ENCODE assay signal across 9 cellular contexts in the genomic region with DNA sequence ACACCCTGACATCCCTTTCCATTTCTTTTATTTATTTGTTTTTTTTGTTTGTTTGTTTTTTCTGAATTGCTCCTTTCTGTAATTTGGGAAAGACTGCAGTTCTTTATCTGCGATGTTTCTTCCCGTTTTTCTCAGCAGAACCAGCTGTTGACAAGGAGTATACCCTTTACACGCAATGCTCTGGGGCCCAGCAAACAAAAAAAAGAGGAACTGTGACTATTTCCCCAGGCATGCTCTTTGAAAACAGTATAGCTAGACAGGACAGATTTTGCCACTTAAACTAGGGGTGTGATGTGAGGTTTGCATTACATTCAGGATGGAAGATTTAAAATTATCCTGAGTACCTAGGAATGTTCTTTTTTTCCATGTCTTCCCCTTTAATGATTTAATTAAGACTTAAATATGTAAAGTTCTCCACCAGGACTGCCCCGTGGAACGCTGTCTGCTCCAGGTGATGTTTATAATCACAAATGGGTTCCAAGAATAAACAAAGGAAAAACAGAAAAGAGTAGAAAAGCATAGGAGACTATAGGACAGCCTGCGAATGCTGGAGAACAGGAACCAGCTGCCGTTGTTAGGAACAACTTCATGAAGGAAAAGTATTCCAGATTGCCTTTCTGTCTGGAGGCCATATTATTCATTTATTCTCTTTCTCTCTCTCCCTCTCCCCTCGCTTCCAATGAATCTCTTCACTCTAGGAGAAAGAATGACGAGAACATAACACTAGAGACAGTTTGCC. TPM values are rescaled to one million over a fixed set of nuclear protein-coding genes. Genes with fewer than 3 reads are reported as not detected.
DNase-seq lines count a peak whose midpoint lies in the region; ATAC-seq lines count a peak whose summit lies in the region.
"Had no signal": no experiment of that assay in that cellular context is flagged by ENCODE, and none has a peak within 500 bp of the region (broad histone marks: within the 10 kb centered on the region; RNA-seq: fewer than 3 reads in every experiment).

No MANE protein-coding gene starts in this region.

- H3K4me1 ChIP-seq in BLaER1 treated with 17β-estradiol and CSF1 and Interleukin-3, amounts not matched to agents 10 nM and 100 nM = peaks cover 95 to 100% (median 99%) of the 10 kb centered on the region in 10 experiments

- no peaks in the 10 kb centered on the region for H3K27me3 Mint-ChIP-seq in IgD-negative memory B cell
- H3K27me3 Mint-ChIP-seq in stimulated activated naive B cell treated with anti-CD40 and anti-IgM and Interleukin-4, amounts not matched to agents 10 μg/mL and 1 μg/mL and 100 μg/mL, for 72 hours = no peaks in the 10 kb centered on the region

- peak overlapping the region; percentile 82 to 96 (median 89) for H3K4me2 ChIP-seq in BLaER1 treated with 17β-estradiol and CSF1 and Interleukin-3, amounts not matched to agents 10 nM and 100 nM

- H3K9me3 Mint-ChIP-seq in IgD-negative memory B cell = no peaks in the 10 kb centered on the region
- H3K9me3 Mint-ChIP-seq in stimulated activated naive B cell treated with anti-CD40 and anti-IgM and Interleukin-4, amounts not matched to agents 10 μg/mL and 1 μg/mL and 100 μg/mL, for 72 hours = peaks cover 0 to 5% of the 10 kb centered on the region in 2 donors

- H3K36me3 Mint-ChIP-seq in IgD-negative memory B cell = peaks cover 12% of the 10 kb centered on the region
- peaks cover 55 to 65% of the 10 kb centered on the region in 2 donors for H3K36me3 Mint-ChIP-seq in stimulated activated naive B cell treated with anti-CD40 and anti-IgM and Interleukin-4, amounts not matched to agents 10 μg/mL and 1 μg/mL and 100 μg/mL, for 72 hours

- peak; percentile 40 for ATAC-seq in GM19467 (IDR thresholded peaks at IDR 0.05; ENCODE audit: unreplicated experiment)
- peak; percentile 69 to 78 for ATAC-seq in stimulated activated naive B cell treated with anti-CD40 and anti-IgM and Interleukin-4, amounts not matched to agents 10 μg/mL and 1 μg/mL and 100 μg/mL, for 72 hours (replicated peaks)

- peak overlapping the region; percentile 64 to 94 (median 88); a peak in 21 of 22 replicates for H3K27ac ChIP-seq in BLaER1 treated with 17β-estradiol and CSF1 and Interleukin-3, amounts not matched to agents 10 nM and 100 nM

- H3K36me3 ChIP-seq in BLaER1 treated with 17β-estradiol and CSF1 and Interleukin-3, amounts not matched to agents 10 nM and 100 nM = peaks cover 83 to 95% (median 92%) of the 10 kb centered on the region in 11 experiments

- no peaks in the 10 kb centered on the region for H3K27me3 ChIP-seq in BLaER1 treated with 17β-estradiol and CSF1 and Interleukin-3, amounts not matched to agents 10 nM and 100 nM

- DNase-seq in dedifferentiated amniotic fluid mesenchymal stem cell (ENCODE audit: extremely low spot score) (peak; percentile 93), HPDE6-E6E7 (ENCODE audit: extremely low spot score) (no peak), iPS-NIHi11 (ENCODE audit: low spot score) (no peak)
- no peak for DNase-seq in stimulated activated naive B cell treated with anti-CD40 and anti-IgM and Interleukin-4, amounts not matched to agents 10 μg/mL and 1 μg/mL and 100 μg/mL, for 72 hours
- no peak for DNase-seq in activated T-cell treated with anti-CD3 and anti-CD28 coated beads, Interleukin-2, amount 50 U/mL, for 1 hour

- H3K4me3 Mint-ChIP-seq in IgD-negative memory B cell = peak overlapping the region; percentile 21 to 88 (median 68)
- peak overlapping the region; percentile 30 to 37 for H3K4me3 Mint-ChIP-seq in stimulated activated naive B cell treated with anti-CD40 and anti-IgM and Interleukin-4, amounts not matched to agents 10 μg/mL and 1 μg/mL and 100 μg/mL, for 72 hours

- H3K27ac Mint-ChIP-seq in IgD-negative memory B cell = peak overlapping the region; percentile 65 to 89 (median 89)
- peak overlapping the region; percentile 92 for H3K27ac Mint-ChIP-seq in stimulated activated naive B cell treated with anti-CD40 and anti-IgM and Interleukin-4, amounts not matched to agents 10 μg/mL and 1 μg/mL and 100 μg/mL, for 72 hours

- H3K4me3 ChIP-seq in BLaER1 treated with 17β-estradiol and CSF1 and Interleukin-3, amounts not matched to agents 10 nM and 100 nM = peak overlapping the region in 2 of 10 experiments; percentile 13 to 20; a peak in 2 of 20 replicates
- H3K4me3 ChIP-seq: skin epidermis had no signal

- H3K9me3 ChIP-seq in BLaER1 treated with 17β-estradiol and CSF1 and Interleukin-3, amounts not matched to agents 10 nM and 100 nM (replicated peaks in 1 of 11) = peaks cover 0 to 9% (median 0%) of the 10 kb centered on the region in 11 experiments; a peak in 5 of 22 replicates

- H4K20me1 ChIP-seq in BLaER1 treated with 17β-estradiol and CSF1 and Interleukin-3, amounts not matched to agents 10 nM and 100 nM = peaks cover 0 to 47% (median 2%) of the 10 kb centered on the region in 11 experiments; a peak in 6 of 22 replicates

- peak overlapping the region; percentile 28 to 77 (median 68); a peak in 20 of 22 replicates for H3K9ac ChIP-seq in BLaER1 treated with 17β-estradiol and CSF1 and Interleukin-3, amounts not matched to agents 10 nM and 100 nM

- H3K4me1 Mint-ChIP-seq in IgD-negative memory B cell = peaks cover 48 to 67% (median 58%) of the 10 kb centered on the region in 3 donors
- peaks cover 44 to 90% of the 10 kb centered on the region in 2 donors for H3K4me1 Mint-ChIP-seq in stimulated activated naive B cell treated with anti-CD40 and anti-IgM and Interleukin-4, amounts not matched to agents 10 μg/mL and 1 μg/mL and 100 μg/mL, for 72 hours

RNA-seq across cellular contexts. Expression of a gene that starts 43.3 kb away (rescaled TPM):
- 76.8 TPM for polyA plus RNA-seq in IgD-negative memory B cell
